8 cellular contexts compared by ENCODE assay signal in the genomic region with DNA sequence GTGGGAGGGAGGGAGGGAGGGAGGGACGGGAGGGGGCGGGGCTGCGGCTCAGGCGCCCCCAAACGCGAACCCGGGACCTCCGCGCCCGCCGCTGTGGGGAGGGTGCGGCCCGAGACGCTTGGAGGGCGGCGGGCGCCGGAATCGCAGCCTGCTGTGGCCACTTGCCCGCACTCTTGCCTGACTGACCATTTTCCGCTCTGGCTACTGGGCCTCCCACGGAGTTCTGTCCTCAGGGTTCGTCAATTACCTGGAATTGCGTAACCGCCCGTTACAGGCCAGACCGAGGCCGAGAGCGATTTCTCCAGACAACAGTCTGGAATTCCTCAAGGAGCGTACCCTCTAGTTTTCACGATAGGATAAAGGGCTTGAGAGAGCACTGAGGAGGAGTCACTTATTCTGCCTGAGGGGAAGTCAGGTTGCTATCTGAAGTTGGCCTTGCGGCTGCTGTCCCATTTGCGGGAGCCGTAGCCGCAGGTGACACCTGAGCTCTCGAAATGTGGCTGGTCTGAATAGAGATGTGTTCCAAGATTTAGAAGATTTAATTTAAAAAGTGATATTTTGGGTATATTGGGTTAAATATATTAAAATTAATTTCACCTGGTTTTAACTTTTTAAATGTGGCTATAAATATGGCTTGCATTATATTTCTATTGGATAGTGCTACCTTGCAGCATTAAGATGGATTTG. TPM values are rescaled to one million over a fixed set of nuclear protein-coding genes. Genes with fewer than 3 reads are reported as not detected.
DNase-seq lines count a peak whose midpoint lies in the region; ATAC-seq and TF ChIP-seq lines count a peak whose summit lies in the region.

No MANE protein-coding gene starts in this region.

- H3K4me2 ChIP-seq in GM23338: peak overlapping the region; percentile 94

- in situ Hi-C loops in GM13976 (cut with MboI; ENCODE audit: low sequenced_read_pairs, unreplicated experiment): no loop called here

- H2AFZ ChIP-seq in GM23338: peak overlapping the region; percentile 99

- peaks cover 8% of the 10 kb centered on the region for H3K27me3 Mint-ChIP-seq in GM23338 (ENCODE audit: insufficient read depth, low read depth, poor library complexity)
- peaks cover 15% of the 10 kb centered on the region for H3K27me3 Mint-ChIP-seq in WTC11 (ENCODE audit: low read depth)
- H3K27me3 Mint-ChIP-seq in osteocyte (ENCODE audit: unreplicated experiment): no peaks in the 10 kb centered on the region

- CTCF ChIA-PET in WTC11 (lab: Charles Lee): no interaction called here

- H3K27me3 ChIP-seq in GM23338 (ENCODE audit: insufficient read depth) (peaks cover 29% of the 10 kb centered on the region), gastroesophageal sphincter (no peaks in the 10 kb centered on the region)

- H3K79me2 ChIP-seq in GM23338 (replicated peaks; ENCODE audit: insufficient read depth): no peaks in the 10 kb centered on the region

- H3K36me3 Mint-ChIP-seq in GM23338 (ENCODE audit: low read depth) (peaks cover 2% of the 10 kb centered on the region; the same call in 1 of the 3 replicates), WTC11 (peaks cover 3% of the 10 kb centered on the region), osteocyte (ENCODE audit: unreplicated experiment) (peaks cover 13% of the 10 kb centered on the region)

- ATAC-seq in GM23338 (peak; percentile 57), WTC11 (peak; percentile 46), gastroesophageal sphincter (peak; percentile 86)

- H3K4me1 Mint-ChIP-seq in GM23338 (peaks cover 9% of the 10 kb centered on the region), WTC11 (peaks cover 10% of the 10 kb centered on the region), osteocyte (ENCODE audit: unreplicated experiment) (peaks cover 15% of the 10 kb centered on the region)

- H3K4me3 ChIP-seq in GM23338: peak overlapping the region; percentile 90
- peak overlapping the region; percentile 65 for H3K4me3 ChIP-seq in LNCaP clone FGC (ENCODE audit: low read depth, low read length)
- H3K4me3 ChIP-seq in gastroesophageal sphincter: peak overlapping the region; percentile 59 to 64

- DNase-seq in NCI-H2171 treated with DMSO at 0.1 percent for 48 hours (lab: John Stamatoyannopoulos, UW): peak; percentile 59
- no peak for DNase-seq in NCI-H2171 (lab: John Stamatoyannopoulos, UW)
- DNase-seq in GM23338 (ENCODE audit: low spot score): peak; percentile 72
- peak; percentile 46 for DNase-seq in LNCaP clone FGC (ENCODE audit: low read depth)
- peak; percentile 67 for DNase-seq in WTC11 (ENCODE audit: low spot score)
- no peak for DNase-seq in osteocyte (ENCODE audit: extremely low spot score, unreplicated experiment)
- no peak for DNase-seq in GM13976 (ENCODE audit: low spot score)

- no peaks in the 10 kb centered on the region for H3K9me3 Mint-ChIP-seq in GM23338
- no peaks in the 10 kb centered on the region for H3K9me3 Mint-ChIP-seq in WTC11
- no peaks in the 10 kb centered on the region for H3K9me3 Mint-ChIP-seq in osteocyte (ENCODE audit: unreplicated experiment)

- H3K36me3 ChIP-seq in GM23338 (ENCODE audit: insufficient read depth): no peaks in the 10 kb centered on the region
- H3K36me3 ChIP-seq in gastroesophageal sphincter: peaks cover 0 to 18% of the 10 kb centered on the region in 2 donors

- H3K9me3 ChIP-seq in gastroesophageal sphincter: no peaks in the 10 kb centered on the region

- POLR2A ChIA-PET in WTC11 (lab: Charles Lee): no interaction called here

- no peaks in the 10 kb centered on the region for H3K9me2 ChIP-seq in GM23338 (ENCODE audit: insufficient read depth)

- peak; percentile 37 to 44 for TF ChIP-seq POLR2A in gastroesophageal sphincter (IDR thresholded peaks at IDR 0.05)

- H3F3A ChIP-seq in GM23338 (replicated peaks; ENCODE audit: low read depth): peaks cover 17% of the 10 kb centered on the region; the same call in 1 of the 2 replicates

- peak overlapping the region; percentile 92 for H3K4me3 Mint-ChIP-seq in GM23338
- H3K4me3 Mint-ChIP-seq in WTC11: peak overlapping the region; percentile 91
- H3K4me3 Mint-ChIP-seq in osteocyte (ENCODE audit: unreplicated experiment): peak overlapping the region; percentile 87

- 3 to 14% methylated on average over 1 to 5 of the region's 36 CpGs for WGBS in gastroesophageal sphincter (ENCODE audit: low coverage in 1 of 2), 2 donors

- no peak for TF ChIP-seq EP300 in gastroesophageal sphincter (IDR thresholded peaks at IDR 0.05)

- H3K27ac Mint-ChIP-seq in GM23338 (peak overlapping the region; percentile 65; the same call in 1 of the 2 replicates), WTC11 (peak overlapping the region; percentile 85; the same call in 1 of the 2 replicates), osteocyte (ENCODE audit: unreplicated experiment) (peak overlapping the region; percentile 81)

- TF ChIP-seq CTCF in GM23338 (conservative IDR thresholded peaks at IDR 0.05; ENCODE audit: low read depth in 2 of 2) (no peak), LNCaP clone FGC (IDR thresholded peaks at IDR 0.05; ENCODE audit: control insufficient read depth, extremely low read depth, insufficient read depth) (no peak), WTC11 (IDR thresholded peaks at IDR 0.05) (no peak), gastroesophageal sphincter (IDR thresholded peaks at IDR 0.05) (peak in 1 of 4 experiments; percentile 23), osteocyte (IDR thresholded peaks at IDR 0.05) (no peak), GM13976 (IDR thresholded peaks at IDR 0.05; ENCODE audit: borderline replicate concordance, control extremely low read depth, extremely low read depth, insufficient read depth, missing control alignments) (no peak)

- H3K4me1 ChIP-seq in GM23338 (ENCODE audit: insufficient read depth) (peaks cover 9% of the 10 kb centered on the region), gastroesophageal sphincter (peaks cover 0 to 37% (median 9%) of the 10 kb centered on the region in 3 donors)

- H3K27ac ChIP-seq in GM23338 (ENCODE audit: low read depth) (no peak overlapping the region), gastroesophageal sphincter (peak overlapping the region; percentile 76 to 97 (median 89))

- H4K20me1 ChIP-seq in GM23338 (replicated peaks; ENCODE audit: insufficient read depth): no peaks in the 10 kb centered on the region

TF ChIP-seq in GM23338, 12 proteins besides CTCF, POLR2A, EP300 and RAD21 (continues in another document):
- TF ChIP-seq JUNB (IDR thresholded peaks at IDR 0.05; ENCODE audit: unreplicated experiment) (no peak), EZH2phosphoT487 (IDR thresholded peaks at IDR 0.05; ENCODE audit: unreplicated experiment) (no peak), POLR2AphosphoS5 (IDR thresholded peaks at IDR 0.05; ENCODE audit: low read depth) (no peak; the same call in 1 of the 2 replicates)

TF ChIP-seq in WTC11, 78 proteins besides CTCF, POLR2A, EP300 and RAD21:
- TF ChIP-seq, protein P1, sequence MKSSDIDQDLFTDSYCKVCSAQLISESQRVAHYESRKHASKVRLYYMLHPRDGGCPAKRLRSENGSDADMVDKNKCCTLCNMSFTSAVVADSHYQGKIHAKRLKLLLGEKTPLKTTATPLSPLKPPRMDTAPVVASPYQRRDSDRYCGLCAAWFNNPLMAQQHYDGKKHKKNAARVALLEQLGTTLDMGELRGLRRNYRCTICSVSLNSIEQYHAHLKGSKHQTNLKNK (CRISPR knock-in tag; IDR thresholded peaks at IDR 0.05): 0 out of 2 replicates have a peak, but pooled peaks have one; percentile 32
- TF ChIP-seq, protein P2, sequence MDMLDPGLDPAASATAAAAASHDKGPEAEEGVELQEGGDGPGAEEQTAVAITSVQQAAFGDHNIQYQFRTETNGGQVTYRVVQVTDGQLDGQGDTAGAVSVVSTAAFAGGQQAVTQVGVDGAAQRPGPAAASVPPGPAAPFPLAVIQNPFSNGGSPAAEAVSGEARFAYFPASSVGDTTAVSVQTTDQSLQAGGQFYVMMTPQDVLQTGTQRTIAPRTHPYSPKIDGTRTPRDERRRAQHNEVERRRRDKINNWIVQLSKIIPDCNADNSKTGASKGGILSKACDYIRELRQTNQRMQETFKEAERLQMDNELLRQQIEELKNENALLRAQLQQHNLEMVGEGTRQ (CRISPR knock-in tag; IDR thresholded peaks at IDR 0.05): no peak
- TF ChIP-seq SP1 (CRISPR knock-in tag; conservative IDR thresholded peaks at IDR 0.05): 0 out of 2 replicates have a peak, but pooled peaks have one; percentile 1

RNA-seq across cellular contexts. Expression of a gene that starts 0.4 kb away (rescaled TPM):
- total RNA-seq in GM23338 (2014; rRNA removed; shearing (Covaris generic)): 5.3 and 7.2 TPM in 2 replicates
- polyA plus RNA-seq in GM23338 (2016; fragmentation: Nextera tagmentation; extraction: Ambion mirVana): 1.4 and 1.7 TPM in 2 replicates
- total RNA-seq in WTC11 (2021) (6.9 to 8.3 TPM (median 7.8 TPM) in 3 replicates), gastroesophageal sphincter (10 to 100 TPM; 27.1 to 33.0 (median 30.7) TPM), osteocyte (11.9 and 18.5 TPM in 2 replicates)

Comparison
In these comparisons a context has a peak if more than half of its experiments do, and no peak if none do; other contexts are left out.
1. DNase-seq: peak in NCI-H2171 treated with DMSO at 0.1 percent for 48 hours (single experiment), GM23338 (single experiment), LNCaP clone FGC (single experiment) and WTC11 (single experiment); none in NCI-H2171 (single experiment), osteocyte (single experiment) and GM13976 (single experiment).
2. Peak in every context shown above with its lines, with median percentiles within 50 percentile points of each other: ATAC-seq, H3K4me3 ChIP-seq, H3K27ac Mint-ChIP-seq and H3K4me3 Mint-ChIP-seq.